ENCODE assay signal across 32 cellular contexts in genomic region chr10:21217748-21218367, GRCh38.
"Had no signal": no experiment of that assay in that cellular context is flagged by ENCODE, and none has a peak within 500 bp of the region (broad histone marks: within the 10 kb centered on the region; RNA-seq: fewer than 3 reads in every experiment).

No MANE protein-coding gene starts in this region.

- H3K9me3 ChIP-seq: MG63 had no signal

- H3K9ac ChIP-seq: KMS-11 had no signal

- H3K36me3 ChIP-seq: MG63 had no signal

- H3K4me3 ChIP-seq: MG63 had no signal

- H3K27ac ChIP-seq: KMS-11 had no signal

- DNase-seq: Karpas-422, Kasumi-1, MG63, MM.1S, MV-4-11, NCI-H1048, NCI-H1092, NCI-H1092 treated with DMSO at 0.1 percent for 48 hours, NCI-H1105, NCI-H1105 treated with DMSO at 0.1 percent for 48 hours, NCI-H1417, NCI-H1417 treated with DMSO at 0.1 percent for 48 hours, NCI-H1436, NCI-H1436 treated with DMSO at 0.1 percent for 48 hours, NCI-H146, NCI-H1694, NCI-H1694 treated with DMSO at 0.1 percent for 48 hours, NCI-H187, NCI-H187 treated with DMSO at 0.1 percent for 48 hours, NCI-H1930, NCI-H2029, NCI-H2029 treated with DMSO at 0.1 percent for 48 hours, NCI-H2081, NCI-H2081 treated with DMSO at 0.1 percent for 48 hours, NCI-H2107, NCI-H2227 treated with DMSO at 0.1 percent for 48 hours, NCI-H226, NCI-H345, NCI-H446, NCI-H446 treated with DMSO at 0.1 percent for 48 hours, NCI-H510A had no signal

- H3K4me2 ChIP-seq: KMS-11 had no signal
